In the genomic region with DNA sequence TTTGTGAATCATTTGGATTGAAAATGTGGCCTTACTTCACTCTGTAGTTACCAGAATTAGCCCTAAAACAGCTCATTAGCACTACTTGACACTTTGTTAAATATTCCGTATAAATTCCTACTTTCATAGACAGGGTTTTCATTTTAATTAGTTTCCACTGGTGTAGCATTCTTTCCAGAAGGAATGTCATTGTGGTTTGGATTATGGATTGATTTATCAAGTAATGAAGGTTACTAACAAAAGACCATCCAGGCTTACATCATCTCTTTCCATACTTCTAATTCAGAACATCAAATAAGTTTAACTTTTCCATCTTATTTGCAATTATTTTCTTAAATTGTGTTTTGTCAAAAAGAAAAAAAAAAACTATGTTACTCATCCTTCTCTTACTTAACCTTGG, we compare ENCODE assay signal across 20 cellular contexts.
DNase-seq lines count a peak whose midpoint lies in the region; ATAC-seq, FAIRE-seq and TF ChIP-seq lines count a peak whose summit lies in the region.
"Had no signal": no experiment of that assay in that cellular context is flagged by ENCODE, and none has a peak within 500 bp of the region (broad histone marks: within the 10 kb centered on the region; RNA-seq: fewer than 3 reads in every experiment).

No MANE protein-coding gene starts in this region.

- 14 to 16% methylated on average over 1 of the region's 1 CpG for WGBS in GM23248 (ENCODE audit: low coverage in 1 of 2, low lambda C conversion rate in 2 of 2, missing lambda C conversion rate in 2 of 2), 2 experiments

- H3K4me3 Mint-ChIP-seq in activated T-helper 17 cell treated with anti-CD3 and anti-CD28 coated beads, Interleukin-2, amount 50 U/mL, for 72 hours: no peak overlapping the region
- H3K4me3 Mint-ChIP-seq: CD8-positive, alpha-beta memory T cell; H9 had no signal

- peaks cover 28% of the 10 kb centered on the region for H3F3A ChIP-seq in GM23248 (ENCODE audit: insufficient read depth)

- H3K4me3 ChIP-seq in GM23248 (no peak overlapping the region), astrocyte of the cerebellum (ENCODE audit: low read depth, low read length) (no peak overlapping the region)
- H3K4me3 ChIP-seq: A549, BLaER1, GM12878 had no signal

- no peaks in the 10 kb centered on the region for H3K27me3 Mint-ChIP-seq in activated T-helper 17 cell treated with anti-CD3 and anti-CD28 coated beads, Interleukin-2, amount 50 U/mL, for 72 hours
- H3K27me3 Mint-ChIP-seq: CD8-positive, alpha-beta memory T cell had no signal

- no peak overlapping the region for H3K9ac ChIP-seq in GM23248
- H3K9ac ChIP-seq: BLaER1 had no signal

- H3K9me3 Mint-ChIP-seq in activated T-helper 17 cell treated with anti-CD3 and anti-CD28 coated beads, Interleukin-2, amount 50 U/mL, for 72 hours: no peaks in the 10 kb centered on the region

- H3K4me2 ChIP-seq in GM23248 (ENCODE audit: unreplicated experiment): peak overlapping the region; percentile 34
- H3K4me2 ChIP-seq: A549, BLaER1 had no signal

- H3K27me3 ChIP-seq in GM23248 (replicated peaks; ENCODE audit: insufficient read depth): no peaks in the 10 kb centered on the region
- H3K27me3 ChIP-seq: BLaER1 had no signal

- H3K79me2 ChIP-seq in GM23248 (ENCODE audit: insufficient read depth): no peaks in the 10 kb centered on the region

- H3K4me1 ChIP-seq in GM23248 (ENCODE audit: insufficient read depth): peaks cover 49% of the 10 kb centered on the region

- H3K27ac Mint-ChIP-seq in activated T-helper 17 cell treated with anti-CD3 and anti-CD28 coated beads, Interleukin-2, amount 50 U/mL, for 72 hours: no peak overlapping the region
- H3K27ac Mint-ChIP-seq: CD8-positive, alpha-beta memory T cell; H9 had no signal

- peak; percentile 7 for DNase-seq in AG20443 (ENCODE audit: low spot score)
- no peak for DNase-seq in GM23248
- DNase-seq in astrocyte of the cerebellum (ENCODE audit: low read depth): peak; percentile 13
- DNase-seq in renal cortical epithelial cell (ENCODE audit: low read depth): peak; percentile 7
- DNase-seq in hepatic stellate cell (ENCODE audit: low spot score): no peak
- DNase-seq in urothelium cell line (ENCODE audit: low spot score): no peak
- DNase-seq: AML-193; Caco-2; CD8-positive, alpha-beta memory T cell; DMS53; GOT3; H9 had no signal

- FAIRE-seq in urothelium cell line (lab: Jason Lieb, UNC): no peak
- FAIRE-seq: A549, GM12878, GM18507, HepG2, HTR-8/SVneo had no signal

- TF ChIP-seq CTCF in astrocyte of the cerebellum (IDR thresholded peaks at IDR 0.05; ENCODE audit: low read depth, low read length, missing control alignments): no peak

- no peak overlapping the region for H2AFZ ChIP-seq in GM23248

- H3K4me1 Mint-ChIP-seq in activated T-helper 17 cell treated with anti-CD3 and anti-CD28 coated beads, Interleukin-2, amount 50 U/mL, for 72 hours: no peaks in the 10 kb centered on the region
- H3K4me1 Mint-ChIP-seq: CD8-positive, alpha-beta memory T cell had no signal

- H3K27ac ChIP-seq in GM23248: no peak overlapping the region
- H3K27ac ChIP-seq: A549, BLaER1 had no signal

- H3K9me2 ChIP-seq in GM23248 (ENCODE audit: insufficient read depth): no peaks in the 10 kb centered on the region

- no peaks in the 10 kb centered on the region for H3K9me3 ChIP-seq in GM23248 (ENCODE audit: low read depth)
- H3K9me3 ChIP-seq: BLaER1, Caco-2 had no signal

- ATAC-seq in HG02588 (IDR thresholded peaks at IDR 0.05; ENCODE audit: unreplicated experiment): no peak
- ATAC-seq in activated T-helper 17 cell treated with anti-CD3 and anti-CD28 coated beads, Interleukin-2, amount 50 U/mL, for 72 hours (replicated peaks): no peak
- ATAC-seq: A549, GM12878, HepG2 had no signal

- no peaks in the 10 kb centered on the region for H3K36me3 ChIP-seq in GM23248 (ENCODE audit: low read depth)
- H3K36me3 ChIP-seq: BLaER1 had no signal

- no peaks in the 10 kb centered on the region for H4K20me1 ChIP-seq in GM23248 (ENCODE audit: insufficient read depth)
- H4K20me1 ChIP-seq: BLaER1 had no signal

- H3K36me3 Mint-ChIP-seq in activated T-helper 17 cell treated with anti-CD3 and anti-CD28 coated beads, Interleukin-2, amount 50 U/mL, for 72 hours (ENCODE audit: low read depth): no peaks in the 10 kb centered on the region

- in situ Hi-C loops in GM23248 (cut with MboI) (no loop called here), astrocyte of the cerebellum (cut with HindIII; ENCODE audit: low sequenced_read_pairs) (no loop called here)

Comparison
In these comparisons a context has a peak if more than half of its experiments do, and no peak if none do; other contexts are left out.
1. DNase-seq: peak in AG20443 (single experiment), astrocyte of the cerebellum (single experiment) and renal cortical epithelial cell (single experiment); none in GM23248 (single experiment), hepatic stellate cell (single experiment) and urothelium cell line (single experiment).